In the genomic region with DNA sequence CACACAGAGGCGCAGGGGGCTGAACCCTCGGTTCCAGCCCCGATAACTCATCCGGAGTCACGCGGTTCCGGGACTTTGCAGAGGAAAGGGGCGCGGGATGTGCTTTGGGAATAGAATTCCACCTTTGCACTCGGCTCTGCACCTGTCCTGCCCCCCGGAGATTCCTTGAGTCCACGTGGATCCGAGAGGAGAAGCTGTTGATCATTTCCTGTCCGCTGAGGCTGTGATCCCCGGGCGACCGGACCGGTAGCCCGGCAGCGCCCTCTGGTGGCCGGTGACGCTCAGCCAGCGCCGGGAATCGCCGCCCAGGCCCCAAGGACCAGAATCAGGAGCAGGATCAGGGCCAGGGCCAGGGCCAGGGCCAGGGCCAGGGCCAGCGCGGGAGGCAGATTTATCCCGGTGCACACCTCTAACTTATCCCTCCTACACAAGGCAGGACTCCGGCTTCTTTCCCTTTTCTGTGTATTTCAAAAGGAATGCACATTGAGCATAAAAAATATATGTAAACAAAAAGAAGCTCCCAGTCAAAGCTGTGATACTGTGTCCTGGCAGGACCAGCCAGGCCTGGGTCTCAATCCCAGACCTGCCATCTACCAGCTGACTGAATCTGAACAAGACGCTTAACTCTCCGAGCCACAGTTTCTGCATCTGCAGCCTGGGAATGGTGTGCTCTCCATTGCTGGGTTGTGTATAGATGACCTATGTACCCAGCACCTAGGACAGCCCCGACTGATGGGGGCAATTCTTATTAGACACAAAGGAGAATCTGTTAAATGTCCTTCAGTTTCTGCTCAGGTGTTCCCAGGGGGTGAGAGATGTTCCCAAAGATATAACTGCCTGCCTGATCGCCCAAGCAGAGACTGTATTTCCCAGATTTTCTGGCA, we compare ENCODE assay signal across 8 cellular contexts. TPM values are rescaled to one million over a fixed set of nuclear protein-coding genes. Genes with fewer than 3 reads are reported as not detected.
DNase-seq lines count a peak whose midpoint lies in the region; ATAC-seq, FAIRE-seq and TF ChIP-seq lines count a peak whose summit lies in the region.

No MANE protein-coding gene starts in this region.

- no peak overlapping the region for H4K91ac ChIP-seq in IMR-90 (ENCODE audit: insufficient read depth, low read depth, low read length)

- H3K4me3 ChIP-seq in IMR-90 (ENCODE audit: insufficient read depth, low read depth, low read length), result peak overlapping the region; percentile 18

- H3K4ac ChIP-seq in IMR-90 (ENCODE audit: low read depth, low read length), result no peak overlapping the region

- in situ Hi-C loops in IMR-90 (cut with MboI; ENCODE audit: low sequenced_read_pairs), result loop anchor here (5.0 kb wide), 1 partner anchor 85 kb away; no protein-coding TSS in a partner anchor

- H3K4me3 Mint-ChIP-seq in neural crest cell, result peak overlapping the region; percentile 54

- H2AK5ac ChIP-seq in IMR-90 (ENCODE audit: low read depth, low read length), result no peak overlapping the region

- H3K4me1 Mint-ChIP-seq in neural crest cell, result peaks cover 10% of the 10 kb centered on the region

- H3K4me1 ChIP-seq in IMR-90 (ENCODE audit: control insufficient read depth, insufficient read depth, low read length), result no peaks in the 10 kb centered on the region

- H3K9me3 Mint-ChIP-seq in neural crest cell, result no peaks in the 10 kb centered on the region

- no peak overlapping the region for H3K23ac ChIP-seq in IMR-90 (ENCODE audit: low read depth, low read length)

- FAIRE-seq in GM12891 (lab: Jason Lieb, UNC), result peak; percentile 91

- no peaks in the 10 kb centered on the region for H3K36me3 Mint-ChIP-seq in neural crest cell (ENCODE audit: low read depth)

- WGBS in IMR-90 (ENCODE audit: extremely low coverage in 2 of 2, insufficient read length in 1 of 2), 2 experiments, result 4% methylated on average over 13 of the region's 34 CpGs; no CpG with 5 or more reads in 1 of the 2 experiments

- H3K27me3 Mint-ChIP-seq in neural crest cell (ENCODE audit: low read depth), result no peaks in the 10 kb centered on the region

- no peak for TF ChIP-seq POLR2A in GM12891 (IDR thresholded peaks at IDR 0.05; ENCODE audit: low read depth, low read length)
- no peak for TF ChIP-seq POLR2A in IMR-90 (IDR thresholded peaks at IDR 0.05; ENCODE audit: low read depth, low read length)

- no peak overlapping the region for H3K14ac ChIP-seq in IMR-90 (replicated peaks; ENCODE audit: low read depth, low read length)

- H3K9me1 ChIP-seq in IMR-90 (ENCODE audit: insufficient read depth, low read length), result no peaks in the 10 kb centered on the region

- TF ChIP-seq CTCF in IMR-90 (conservative IDR thresholded peaks at IDR 0.05; ENCODE audit: low read depth, low read length) (peak; percentile 94), neural crest cell (conservative IDR thresholded peaks at IDR 0.05) (peak; percentile 93)

- no peak overlapping the region for H3K9ac ChIP-seq in IMR-90 (ENCODE audit: low read depth, low read length)

- H2BK20ac ChIP-seq in IMR-90 (ENCODE audit: low read depth, low read length), result no peak overlapping the region

- peak overlapping the region; percentile 72 for H3K4me2 ChIP-seq in IMR-90 (ENCODE audit: low read depth, low read length)

- H4K5ac ChIP-seq in IMR-90 (ENCODE audit: low read depth, low read length), result no peak overlapping the region

- no TSS peak for BruUV-seq in IMR-90 (replicated peaks; lab: Mats Ljungman, UMichigan)

- no peak overlapping the region for H3K56ac ChIP-seq in IMR-90 (ENCODE audit: extremely low read depth, insufficient read depth, low read length)

- H3K27ac ChIP-seq in IMR-90 (ENCODE audit: insufficient read depth, low read length), result no peak overlapping the region

- H4K20me1 ChIP-seq in IMR-90 (ENCODE audit: insufficient read depth, low read length), result no peaks in the 10 kb centered on the region

- POLR2A ChIA-PET in IMR-90 (lab: Charles Lee; ENCODE audit: unreplicated experiment), result no interaction called here

- H3K79me1 ChIP-seq in IMR-90 (ENCODE audit: low read depth in 1 of 2, low read length in 2 of 2), result no peaks in the 10 kb centered on the region

- peaks cover 31% of the 10 kb centered on the region for H3K27me3 ChIP-seq in IMR-90 (ENCODE audit: control insufficient read depth, insufficient read depth, low read length)

- H2AK9ac ChIP-seq in IMR-90 (replicated peaks; ENCODE audit: low read depth, low read length, poor library complexity), result peak overlapping the region; percentile 60

- ATAC-seq in IMR-90 (ENCODE audit: low read depth), result peak; percentile 97
- peak; percentile 44 for ATAC-seq in stimulated activated naive CD8-positive, alpha-beta T cell treated with anti-CD3 and anti-CD28 coated beads, Interleukin-15, Interleukin-2, amounts not matched to agents 100 U/mL and 50 U/mL, for 24 hours
- ATAC-seq in HG03460 (IDR thresholded peaks at IDR 0.05; ENCODE audit: unreplicated experiment), result no peak

- H2BK120ac ChIP-seq in IMR-90 (ENCODE audit: low read depth, low read length), result no peak overlapping the region

- peak; percentile 92 for TF ChIP-seq RAD21 in IMR-90 (IDR thresholded peaks at IDR 0.05; ENCODE audit: low read length)

- H3K18ac ChIP-seq in IMR-90 (ENCODE audit: low read depth, low read length), result no peak overlapping the region

- H3K9me3 ChIP-seq in IMR-90 (ENCODE audit: control insufficient read depth, insufficient read depth, low read length), result no peaks in the 10 kb centered on the region

- H4K8ac ChIP-seq in IMR-90 (ENCODE audit: low read depth in 2 of 2, low read length in 2 of 2), result no peak overlapping the region

- no peak overlapping the region for H2BK15ac ChIP-seq in IMR-90 (ENCODE audit: low read depth, low read length)

- intact Hi-C loops in IMR-90 (cut with micrococcal nuclease), result loop anchor here (1.0 kb wide), 3 partner anchors 85 to 163 kb away; no protein-coding TSS in a partner anchor

- no peaks in the 10 kb centered on the region for H3K36me3 ChIP-seq in IMR-90 (ENCODE audit: control insufficient read depth, insufficient read depth, low read length)

- H2AFZ ChIP-seq in IMR-90 (replicated peaks; ENCODE audit: low read length, poor library complexity), result peak overlapping the region; percentile 95

- no peak overlapping the region for H2BK5ac ChIP-seq in IMR-90 (ENCODE audit: low read depth, low read length, poor library complexity, severe bottlenecking)

- H3K27ac Mint-ChIP-seq in neural crest cell (ENCODE audit: unreplicated experiment), result no peak overlapping the region

- CTCF ChIA-PET in IMR-90 (lab: Yijun Ruan, JAX), result interaction anchor here (0.6 to 2.0 kb wide), 12 partner anchors 60 to 984 kb away, joined by 3 to 12 read pairs (median 4); no protein-coding TSS in a partner anchor

- DNase-seq in GM12891 (ENCODE audit: insufficient read length, low spot score), result peak; percentile 91
- peak; percentile 47 for DNase-seq in IMR-90
- DNase-seq in RPMI7951 (ENCODE audit: low read depth), result peak; percentile 68
- DNase-seq in activated effector memory CD4-positive, alpha-beta T cell treated with Interleukin-2 at 50 U/mL for 16 hours, result peak; percentile 63
- DNase-seq in foreskin melanocyte, result peak; percentile 57
- peak; percentile 93 for DNase-seq in neural crest cell (ENCODE audit: low read depth, low spot score)
- DNase-seq in stimulated activated naive CD8-positive, alpha-beta T cell treated with anti-CD3 and anti-CD28 coated beads, Interleukin-15, Interleukin-2, amounts not matched to agents 100 U/mL and 50 U/mL, for 24 hours, result peak; percentile 91

- dilution Hi-C loops in IMR-90 (cut with HindIII; ENCODE audit: low sequenced_read_pairs, unreplicated experiment), result no loop called here

TF ChIP-seq in GM12891, 5 proteins besides CTCF, POLR2A, EP300 and RAD21:
- TF ChIP-seq TAF1 (IDR thresholded peaks at IDR 0.05; ENCODE audit: low read depth, low read length) (peak; percentile 30; the same call in 1 of the 2 replicates), POLR2AphosphoS5 (IDR thresholded peaks at IDR 0.05; ENCODE audit: low read depth, low read length) (no peak), SPI1 (IDR thresholded peaks at IDR 0.05; ENCODE audit: low read depth, low read length) (0 out of 2 replicates have a peak, but pooled peaks have one; percentile 26)
TF ChIP-seq in GM12891: peak in this region for 2.

TF ChIP-seq in IMR-90, 13 proteins besides CTCF, POLR2A, EP300 and RAD21:
- TF ChIP-seq CEBPB (IDR thresholded peaks at IDR 0.05; ENCODE audit: low read depth, low read length), result no peak
- TF ChIP-seq, protein P1, sequence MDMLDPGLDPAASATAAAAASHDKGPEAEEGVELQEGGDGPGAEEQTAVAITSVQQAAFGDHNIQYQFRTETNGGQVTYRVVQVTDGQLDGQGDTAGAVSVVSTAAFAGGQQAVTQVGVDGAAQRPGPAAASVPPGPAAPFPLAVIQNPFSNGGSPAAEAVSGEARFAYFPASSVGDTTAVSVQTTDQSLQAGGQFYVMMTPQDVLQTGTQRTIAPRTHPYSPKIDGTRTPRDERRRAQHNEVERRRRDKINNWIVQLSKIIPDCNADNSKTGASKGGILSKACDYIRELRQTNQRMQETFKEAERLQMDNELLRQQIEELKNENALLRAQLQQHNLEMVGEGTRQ (IDR thresholded peaks at IDR 0.05; ENCODE audit: low read depth, low read length), result peak; percentile 28; the same call in 1 of the 2 replicates
- peak; percentile 8; the same call in 1 of the 2 replicates for TF ChIP-seq BHLHE40 (IDR thresholded peaks at IDR 0.05; ENCODE audit: low read depth, low read length)
- peak; percentile 98 for TF ChIP-seq SMC3 (IDR thresholded peaks at IDR 0.05; ENCODE audit: low read depth, low read length)
- TF ChIP-seq MXI1 (IDR thresholded peaks at IDR 0.05; ENCODE audit: borderline replicate concordance, low read depth, low read length), result 0 out of 2 replicates have a peak, but pooled peaks have one; percentile 53
- TF ChIP-seq MAFK (IDR thresholded peaks at IDR 0.05; ENCODE audit: low read depth, low read length), result no peak
- no peak for TF ChIP-seq NFE2L2 (IDR thresholded peaks at IDR 0.05; ENCODE audit: low read depth, low read length)
- TF ChIP-seq FOS (IDR thresholded peaks at IDR 0.05; ENCODE audit: low read depth, low read length), result no peak

RNA-seq across cellular contexts. Expression of a gene that starts 8.5 kb away (rescaled TPM):
- not detected for polyA plus RNA-seq in GM12891 (2012; ENCODE audit: low read depth, missing spikeins)
- total RNA-seq in IMR-90 (2012; rRNA removed) (not detected in 2 replicates), neural crest cell (not detected in 2 replicates)
- polyA plus RNA-seq in IMR-90 (2012; rRNA removed), result not detected in 2 replicates
- polyA plus RNA-seq in IMR-90 (2012; cell fraction: cytosol; rRNA removed), result not detected in 2 replicates
- polyA plus RNA-seq in IMR-90 (2012; cell fraction: nucleus; rRNA removed; ENCODE audit: low replicate concordance), result not detected in 2 replicates
- not detected in 2 replicates for total RNA-seq in RPMI7951 (2014; rRNA removed; shearing (Covaris generic))

RNA-seq across cellular contexts. Expression of a gene that starts 49.9 kb away (rescaled TPM):
- 0.82 TPM for polyA plus RNA-seq in GM12891 (2012; ENCODE audit: low read depth, missing spikeins)
- 0.18 TPM in 1 of 2 replicates, not detected in the other for total RNA-seq in IMR-90 (2012; rRNA removed)
- 0.09 and 0.24 TPM in 2 replicates for polyA plus RNA-seq in IMR-90 (2012; rRNA removed)
- 0.04 and 0.12 TPM in 2 replicates for polyA plus RNA-seq in IMR-90 (2012; cell fraction: cytosol; rRNA removed)
- 0.16 and 0.18 TPM in 2 replicates for polyA plus RNA-seq in IMR-90 (2012; cell fraction: nucleus; rRNA removed; ENCODE audit: low replicate concordance)
- 0.39 and 0.48 TPM in 2 replicates for total RNA-seq in RPMI7951 (2014; rRNA removed; shearing (Covaris generic))
- 3.0 and 3.3 TPM in 2 replicates for total RNA-seq in neural crest cell
